12 cellular contexts compared by ENCODE assay signal in genomic region chr15:51814616-51815015, GRCh38.
"Had no signal": no experiment of that assay in that cellular context is flagged by ENCODE, and none has a peak within 500 bp of the region (broad histone marks: within the 10 kb centered on the region; RNA-seq: fewer than 3 reads in every experiment).

No MANE protein-coding gene starts in this region.

- H3K4me3 ChIP-seq: dorsolateral prefrontal cortex, pancreas, sigmoid colon had no signal

- H3K36me3 ChIP-seq: pancreas had no signal

- H3K4me1 Mint-ChIP-seq: activated naive CD8-positive, alpha-beta T cell treated with anti-CD3 and anti-CD28 coated beads, Interleukin-2, amount 10 ng/mL, durations not matched to agents 7 days and 5 days; stimulated activated memory B cell treated with anti-CD40 and anti-IgM and Interleukin-4, amounts not matched to agents 10 μg/mL and 1 μg/mL and 100 μg/mL, for 72 hours had no signal

- H3K27me3 Mint-ChIP-seq: activated naive CD8-positive, alpha-beta T cell treated with anti-CD3 and anti-CD28 coated beads, Interleukin-2, amount 10 ng/mL, durations not matched to agents 7 days and 5 days; naive thymus-derived CD4-positive, alpha-beta T cell; stimulated activated memory B cell treated with anti-CD40 and anti-IgM and Interleukin-4, amounts not matched to agents 10 μg/mL and 1 μg/mL and 100 μg/mL, for 72 hours had no signal

- H3K9me3 ChIP-seq: pancreas, sigmoid colon had no signal

- H3K9me3 Mint-ChIP-seq: activated naive CD8-positive, alpha-beta T cell treated with anti-CD3 and anti-CD28 coated beads, Interleukin-2, amount 10 ng/mL, durations not matched to agents 7 days and 5 days had no signal

- H3K4me1 ChIP-seq: pancreas, sigmoid colon had no signal

- ATAC-seq: naive thymus-derived CD4-positive, alpha-beta T cell; pancreas; stimulated activated memory B cell treated with anti-CD40 and anti-IgM and Interleukin-4, amounts not matched to agents 10 μg/mL and 1 μg/mL and 100 μg/mL, for 72 hours had no signal

- DNase-seq: activated CD4-positive, alpha-beta T cell treated with anti-CD3 and anti-CD28 coated beads, Interleukin-2, amount 50 U/mL, for 1 hour; activated naive CD8-positive, alpha-beta T cell treated with anti-CD3 and anti-CD28 coated beads, Interleukin-2, amount 10 ng/mL, durations not matched to agents 7 days and 5 days; anterior cingulate cortex; dorsolateral prefrontal cortex; erythroblast; islet precursor cell; mammary epithelial cell; naive thymus-derived CD4-positive, alpha-beta T cell; pancreas; sigmoid colon had no signal

- H3K4me3 Mint-ChIP-seq: activated naive CD8-positive, alpha-beta T cell treated with anti-CD3 and anti-CD28 coated beads, Interleukin-2, amount 10 ng/mL, durations not matched to agents 7 days and 5 days; activated T-helper 1 cell treated with anti-CD3 and anti-CD28 coated beads, Interleukin-12 subunit alpha, Interleukin-12 subunit beta, Interleukin-2, Interleukin-4 antibody, amounts not matched to agents 30 ng/mL and 10 ng/mL and 1 ng/mL, durations not matched to agents 14 hours and 24 hours and 36 hours; naive thymus-derived CD4-positive, alpha-beta T cell; stimulated activated memory B cell treated with anti-CD40 and anti-IgM and Interleukin-4, amounts not matched to agents 10 μg/mL and 1 μg/mL and 100 μg/mL, for 72 hours had no signal

- H3K27ac Mint-ChIP-seq: activated naive CD8-positive, alpha-beta T cell treated with anti-CD3 and anti-CD28 coated beads, Interleukin-2, amount 10 ng/mL, durations not matched to agents 7 days and 5 days; activated T-helper 1 cell treated with anti-CD3 and anti-CD28 coated beads, Interleukin-12 subunit alpha, Interleukin-12 subunit beta, Interleukin-2, Interleukin-4 antibody, amounts not matched to agents 30 ng/mL and 10 ng/mL and 1 ng/mL, durations not matched to agents 14 hours and 24 hours and 36 hours; naive thymus-derived CD4-positive, alpha-beta T cell; stimulated activated memory B cell treated with anti-CD40 and anti-IgM and Interleukin-4, amounts not matched to agents 10 μg/mL and 1 μg/mL and 100 μg/mL, for 72 hours had no signal

- H3K27me3 ChIP-seq: dorsolateral prefrontal cortex, pancreas, sigmoid colon had no signal

- H3K27ac ChIP-seq: pancreas, sigmoid colon had no signal
